Comparison of ENCODE assay signal across 9 cellular contexts in the genomic region with DNA sequence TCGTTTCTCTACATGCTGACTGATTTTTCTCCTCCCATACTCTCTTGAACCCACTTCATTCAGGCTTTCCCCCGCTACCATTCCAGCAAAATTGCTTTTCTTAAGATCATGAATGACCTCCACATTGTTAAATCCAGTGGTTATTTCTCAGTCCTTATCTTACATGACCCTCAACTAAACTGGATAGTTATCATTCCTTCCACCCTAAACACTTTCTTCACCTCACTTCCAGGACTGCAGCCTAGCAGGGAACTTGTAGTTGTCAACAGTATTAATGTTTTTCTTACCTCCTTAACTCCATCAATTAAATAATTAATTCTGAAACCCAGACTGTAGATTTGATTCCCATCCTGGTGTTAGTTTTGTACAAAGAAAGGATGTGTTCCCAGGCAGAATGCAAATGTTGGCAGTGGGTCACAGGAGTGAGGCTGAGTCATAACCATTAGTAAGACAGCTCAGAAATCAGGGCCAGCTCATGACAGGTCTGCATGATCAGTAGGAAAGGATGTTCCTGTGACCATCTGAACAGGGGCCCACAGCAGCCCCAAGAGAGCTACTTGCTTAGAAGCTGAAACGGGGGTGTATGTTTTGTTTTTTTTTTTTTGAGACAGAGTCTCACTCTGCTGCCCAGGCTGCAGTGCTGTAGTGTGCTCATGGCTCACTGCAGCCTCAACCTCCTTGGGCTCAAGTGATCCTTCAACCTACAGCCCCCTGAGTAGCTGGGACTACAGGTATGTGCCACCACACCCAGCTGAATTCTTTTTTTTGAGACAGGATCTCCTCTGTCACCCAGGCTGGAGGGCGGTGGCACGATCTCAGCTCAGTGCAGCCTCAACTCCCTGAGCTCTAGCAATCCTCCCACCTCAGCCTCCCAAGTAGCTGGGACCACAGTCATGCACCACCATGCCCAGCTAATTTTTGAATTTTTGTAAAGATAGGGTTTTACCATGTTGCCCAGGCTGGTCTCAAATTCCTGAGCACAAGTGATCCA. TPM values are rescaled to one million over a fixed set of nuclear protein-coding genes. Genes with fewer than 3 reads are reported as not detected.
A peak's percentile ranks its signal among the peaks of the same experiment; 100 is the strongest.
DNase-seq lines count a peak whose midpoint lies in the region; ATAC-seq and TF ChIP-seq lines count a peak whose summit lies in the region.
"Had no signal": no experiment of that assay in that cellular context is flagged by ENCODE, and none has a peak within 500 bp of the region (broad histone marks: within the 10 kb centered on the region; RNA-seq: fewer than 3 reads in every experiment).

No MANE protein-coding gene starts in this region.

- H3K27ac Mint-ChIP-seq in nephron progenitor cell: no peak overlapping the region

- intact Hi-C loops in right cardiac atrium (cut with DNase I) (no loop called here), cardiac septum (cut with DNase I) (no loop called here)

- 73% methylated on average over 5 of the region's 5 CpGs for WGBS in right cardiac atrium

- H3K9me3 ChIP-seq in right cardiac atrium (ENCODE audit: control insufficient read depth, low read length): no peaks in the 10 kb centered on the region

- TF ChIP-seq CTCF in fibroblast of pulmonary artery (IDR thresholded peaks at IDR 0.05; ENCODE audit: low read length, missing control alignments) (no peak), nephron progenitor cell (IDR thresholded peaks at IDR 0.05) (no peak)

- H3K4me1 Mint-ChIP-seq in nephron progenitor cell: peaks cover 11% of the 10 kb centered on the region

- no peaks in the 10 kb centered on the region for H3K27me3 ChIP-seq in right cardiac atrium (ENCODE audit: control insufficient read depth, insufficient read depth)

- no peak overlapping the region for H3K4me3 Mint-ChIP-seq in nephron progenitor cell
- H3K4me3 Mint-ChIP-seq: central memory CD8-positive, alpha-beta T cell had no signal

- no peak overlapping the region for H3K27ac ChIP-seq in right cardiac atrium (ENCODE audit: low read length)

- H3K36me3 Mint-ChIP-seq in nephron progenitor cell (ENCODE audit: low read depth): no peaks in the 10 kb centered on the region

- no peaks in the 10 kb centered on the region for H3K4me1 ChIP-seq in right cardiac atrium (ENCODE audit: control insufficient read depth, insufficient read depth, low read length)

- H3K27me3 Mint-ChIP-seq in nephron progenitor cell (ENCODE audit: low read depth, poor library complexity): peaks cover 6% of the 10 kb centered on the region

- peaks cover 4% of the 10 kb centered on the region for H3K9me3 Mint-ChIP-seq in nephron progenitor cell
- H3K9me3 Mint-ChIP-seq: central memory CD8-positive, alpha-beta T cell had no signal

- DNase-seq in right cardiac atrium (peak in 2 of 3 donors; percentile 47 to 59), cardiac septum (ENCODE audit: low spot score) (no peak), NOMO-1 treated with DMSO at 0.1 percent for 48 hours (lab: John Stamatoyannopoulos, UW; ENCODE audit: unreplicated experiment) (peak; percentile 64), fibroblast of pulmonary artery (ENCODE audit: low read depth) (peak; percentile 93), stromal cell of bone marrow (ENCODE audit: low read depth) (peak; percentile 94), nephron progenitor cell (no peak), AML-193 (lab: John Stamatoyannopoulos, UW) (no peak)

- no peak overlapping the region for H3K4me3 ChIP-seq in right cardiac atrium (ENCODE audit: low read length)
- no peak overlapping the region for H3K4me3 ChIP-seq in fibroblast of pulmonary artery (replicated peaks; ENCODE audit: low read depth, low read length)

- ATAC-seq in right cardiac atrium (peak; percentile 53 to 74), HG02759 (IDR thresholded peaks at IDR 0.05; ENCODE audit: unreplicated experiment) (peak; percentile 79)

RNA-seq across cellular contexts. Expression of a gene that starts 9.1 kb away (rescaled TPM):
- total RNA-seq in right cardiac atrium (not detected), cardiac septum (not detected)
- 0.11 TPM for polyA plus RNA-seq in right cardiac atrium

Comparison
In these comparisons a context has a peak if more than half of its experiments do, and no peak if none do; other contexts are left out.
1. DNase-seq: peak in right cardiac atrium (2 of 3), NOMO-1 treated with DMSO at 0.1 percent for 48 hours (single experiment), fibroblast of pulmonary artery (single experiment) and stromal cell of bone marrow (single experiment); none in cardiac septum (single experiment), nephron progenitor cell (single experiment) and AML-193 (0 of 2).